13 cellular contexts compared by ENCODE assay signal in genomic region chrX:20514358-20514757, GRCh38.
DNase-seq lines count a peak whose midpoint lies in the region; ATAC-seq and TF ChIP-seq lines count a peak whose summit lies in the region.
"Had no signal": no experiment of that assay in that cellular context is flagged by ENCODE, and none has a peak within 500 bp of the region (broad histone marks: within the 10 kb centered on the region; RNA-seq: fewer than 3 reads in every experiment).

No MANE protein-coding gene starts in this region.

- H3K27ac Mint-ChIP-seq in activated naive CD8-positive, alpha-beta T cell treated with anti-CD3 and anti-CD28 coated beads for 36 hours: no peak overlapping the region
- H3K27ac Mint-ChIP-seq: effector memory CD8-positive, alpha-beta T cell; T-helper 17 cell had no signal

- DNase-seq in AG10803 (ENCODE audit: low read depth) (peak; percentile 68), HS-5 (ENCODE audit: low read depth) (peak; percentile 61), iris pigment epithelial cell (ENCODE audit: low read depth) (peak; percentile 76), NCI-H2081 treated with DMSO at 0.1 percent for 48 hours (lab: John Stamatoyannopoulos, UW) (no peak)
- peak; percentile 4 for DNase-seq in activated naive CD8-positive, alpha-beta T cell treated with anti-CD3 and anti-CD28 coated beads for 36 hours
- DNase-seq in activated CD4-positive, alpha-beta T cell treated with anti-CD3 and anti-CD28 coated beads for 48 hours: no peak
- DNase-seq: activated T-cell treated with anti-CD3 and anti-CD28 coated beads, Interleukin-2, amount 50 U/mL, for 4 hours; effector memory CD8-positive, alpha-beta T cell; T-helper 17 cell had no signal

- H3K9me3 Mint-ChIP-seq in activated naive CD8-positive, alpha-beta T cell treated with anti-CD3 and anti-CD28 coated beads for 36 hours: peaks cover 5% of the 10 kb centered on the region
- H3K9me3 Mint-ChIP-seq: effector memory CD8-positive, alpha-beta T cell had no signal

- TF ChIP-seq CTCF in AG10803 (conservative IDR thresholded peaks at IDR 0.05; ENCODE audit: low read length): no peak

- ATAC-seq in GM18520 (IDR thresholded peaks at IDR 0.05; ENCODE audit: unreplicated experiment) (no peak), esophagus mucosa (no peak)
- ATAC-seq: activated T-cell treated with anti-CD3 and anti-CD28 coated beads, Interleukin-2, amount 50 U/mL, for 4 hours; effector memory CD8-positive, alpha-beta T cell; sciatic nerve; T-helper 17 cell had no signal

- no peak overlapping the region for H3K4me3 Mint-ChIP-seq in activated naive CD8-positive, alpha-beta T cell treated with anti-CD3 and anti-CD28 coated beads for 36 hours
- H3K4me3 Mint-ChIP-seq: activated T-cell treated with anti-CD3 and anti-CD28 coated beads, Interleukin-2, amount 50 U/mL, for 4 hours; effector memory CD8-positive, alpha-beta T cell; T-helper 17 cell had no signal

- no peak overlapping the region for H3K4me3 ChIP-seq in AG10803 (ENCODE audit: low read length)
- H3K4me3 ChIP-seq: lung had no signal

- peaks cover 6% of the 10 kb centered on the region for H3K36me3 Mint-ChIP-seq in activated naive CD8-positive, alpha-beta T cell treated with anti-CD3 and anti-CD28 coated beads for 36 hours

- H3K4me1 Mint-ChIP-seq in activated naive CD8-positive, alpha-beta T cell treated with anti-CD3 and anti-CD28 coated beads for 36 hours: peaks cover 32% of the 10 kb centered on the region
- H3K4me1 Mint-ChIP-seq: T-helper 17 cell had no signal

- peaks cover 16% of the 10 kb centered on the region for H3K27me3 Mint-ChIP-seq in activated naive CD8-positive, alpha-beta T cell treated with anti-CD3 and anti-CD28 coated beads for 36 hours
- H3K27me3 Mint-ChIP-seq: effector memory CD8-positive, alpha-beta T cell had no signal

Comparison
In these comparisons a context has a peak if more than half of its experiments do, and no peak if none do; other contexts are left out.
1. DNase-seq: peak in AG10803 (single experiment), HS-5 (single experiment), activated naive CD8-positive, alpha-beta T cell treated with anti-CD3 and anti-CD28 coated beads for 36 hours (single experiment) and iris pigment epithelial cell (single experiment); none in NCI-H2081 treated with DMSO at 0.1 percent for 48 hours (single experiment) and activated CD4-positive, alpha-beta T cell treated with anti-CD3 and anti-CD28 coated beads for 48 hours (single experiment).